In genomic region chr1:24327886-24328285, GRCh38 we compare ENCODE assay signal across 28 cellular contexts. TPM values are rescaled to one million over a fixed set of nuclear protein-coding genes. Genes with fewer than 3 reads are reported as not detected.
"Had no signal": no experiment of that assay in that cellular context is flagged by ENCODE, and none has a peak within 500 bp of the region (broad histone marks: within the 10 kb centered on the region; RNA-seq: fewer than 3 reads in every experiment).

No MANE protein-coding gene starts in this region.

- ATAC-seq: activated CD4-positive, alpha-beta T cell treated with anti-CD3 and anti-CD28 coated beads for 36 hours; body of pancreas; T-cell had no signal

- H3K36me3 ChIP-seq: cardiac muscle cell, MG63, WERI-Rb-1 had no signal

- H3K4me1 ChIP-seq: body of pancreas had no signal

- H3K27ac ChIP-seq: body of pancreas, cardiac muscle cell, SK-N-MC, WERI-Rb-1 had no signal

- H3K4me3 ChIP-seq: body of pancreas, cardiac muscle cell, MG63, SK-N-MC had no signal

- H3K9me3 ChIP-seq: body of pancreas, MG63 had no signal

- H3K36me3 Mint-ChIP-seq: activated naive CD8-positive, alpha-beta T cell treated with anti-CD3 and anti-CD28 coated beads, Interleukin-2, amount 10 ng/mL, durations not matched to agents 7 days and 5 days; T-cell had no signal

- H3K4me3 Mint-ChIP-seq: activated CD4-positive, alpha-beta memory T cell treated with anti-CD3 and anti-CD28 coated beads, Interleukin-2, amount 10 ng/mL, durations not matched to agents 7 days and 5 days; activated CD4-positive, alpha-beta T cell treated with anti-CD3 and anti-CD28 coated beads for 36 hours; activated naive CD8-positive, alpha-beta T cell treated with anti-CD3 and anti-CD28 coated beads, Interleukin-2, amount 10 ng/mL, durations not matched to agents 7 days and 5 days; T-cell had no signal

- H3K27me3 ChIP-seq: body of pancreas, cardiac muscle cell, MG63 had no signal

- H3K27ac Mint-ChIP-seq: activated CD4-positive, alpha-beta memory T cell treated with anti-CD3 and anti-CD28 coated beads, Interleukin-2, amount 10 ng/mL, durations not matched to agents 7 days and 5 days; activated CD4-positive, alpha-beta T cell treated with anti-CD3 and anti-CD28 coated beads for 36 hours; activated naive CD8-positive, alpha-beta T cell treated with anti-CD3 and anti-CD28 coated beads, Interleukin-2, amount 10 ng/mL, durations not matched to agents 7 days and 5 days; T-cell had no signal

- H3K9me3 Mint-ChIP-seq: activated CD4-positive, alpha-beta memory T cell treated with anti-CD3 and anti-CD28 coated beads, Interleukin-2, amount 10 ng/mL, durations not matched to agents 7 days and 5 days; activated naive CD8-positive, alpha-beta T cell treated with anti-CD3 and anti-CD28 coated beads, Interleukin-2, amount 10 ng/mL, durations not matched to agents 7 days and 5 days; T-cell had no signal

- DNase-seq: activated CD4-positive, alpha-beta memory T cell treated with anti-CD3 and anti-CD28 coated beads, Interleukin-2, amount 10 ng/mL, durations not matched to agents 7 days and 5 days; activated CD4-positive, alpha-beta T cell treated with anti-CD3 and anti-CD28 coated beads for 36 hours; activated CD4-positive, alpha-beta T cell treated with anti-CD3 and anti-CD28 coated beads, Interleukin-2, amount 50 U/mL, for 1 hour; activated naive CD4-positive, alpha-beta T cell treated with anti-CD3 and anti-CD28 coated beads, Interleukin-2, amount 50 U/mL, for 16 hours; activated naive CD8-positive, alpha-beta T cell treated with anti-CD3 and anti-CD28 coated beads, Interleukin-2, amount 10 ng/mL, durations not matched to agents 7 days and 5 days; activated T-cell treated with anti-CD3 and anti-CD28 coated beads for 4 hours; aorta; body of pancreas; MG63; MV-4-11; NCI-H1092 treated with DMSO at 0.1 percent for 48 hours; NCI-H1417 treated with DMSO at 0.1 percent for 48 hours; NCI-H1694; NCI-H2029; NCI-H2107; NCI-H226; NCI-H510A; NCI-H526 treated with DMSO at 0.1 percent for 48 hours; NCI-H82; SIG-M5; T-cell; T-helper 2 cell; T1000; WERI-Rb-1 had no signal

RNA-seq across cellular contexts. Expression of gene GRHL3, which starts 8.7 kb away (rescaled TPM):
- total RNA-seq: activated CD4-positive, alpha-beta T cell treated with anti-CD3 and anti-CD28 coated beads for 36 hours; activated CD8-positive, alpha-beta memory T cell treated with anti-CD3 and anti-CD28 coated beads for 36 hours; activated naive CD8-positive, alpha-beta T cell treated with anti-CD3 and anti-CD28 coated beads, Interleukin-2, amount 10 ng/mL, durations not matched to agents 7 days and 5 days; aorta; body of pancreas; RPMI7951; T-cell had no signal
- polyA plus RNA-seq: cardiac muscle cell had no signal
